In genomic region chr1:12276225-12276624, GRCh38 we compare ENCODE assay signal across 9 cellular contexts. TPM values are rescaled to one million over a fixed set of nuclear protein-coding genes. Genes with fewer than 3 reads are reported as not detected.
DNase-seq lines count a peak whose midpoint lies in the region; ATAC-seq and TF ChIP-seq lines count a peak whose summit lies in the region.
"Had no signal": no experiment of that assay in that cellular context is flagged by ENCODE, and none has a peak within 500 bp of the region (broad histone marks: within the 10 kb centered on the region; RNA-seq: fewer than 3 reads in every experiment).

No MANE protein-coding gene starts in this region.

- TF ChIP-seq CTCF in omental fat pad (IDR thresholded peaks at IDR 0.05), result peak in 1 of 3 donors; percentile 16

- ATAC-seq in HG03354 (IDR thresholded peaks at IDR 0.05; ENCODE audit: poor library complexity, severe bottlenecking, unreplicated experiment) (no peak), omental fat pad (ENCODE audit: low FRiP score) (no peak)

- DNase-seq in H4 (ENCODE audit: low spot score), result peak; percentile 33
- DNase-seq in SK-MEL-5 (ENCODE audit: low read depth, low spot score), result peak; percentile 69
- peak; percentile 3 for DNase-seq in foreskin melanocyte
- DNase-seq in skeletal muscle cell (ENCODE audit: low read depth), result peak; percentile 16
- no peak for DNase-seq in NCI-H2029 (lab: John Stamatoyannopoulos, UW)
- no peak for DNase-seq in omental fat pad (ENCODE audit: low spot score)
- DNase-seq: activated B cell treated with CpG ODN at 0.5 μM for 24 hours; stimulated activated CD8-positive, alpha-beta memory T cell treated with anti-CD3 and anti-CD28 coated beads, Interleukin-4, amount 100 ng/mL, for 48 hours had no signal

- H3K4me3 ChIP-seq in skeletal muscle cell (ENCODE audit: low read depth, low read length), result no peak overlapping the region

- in situ Hi-C loops in SK-MEL-5 (cut with HindIII; ENCODE audit: low pct_unique_long_range_greater_than_20kb, low sequenced_read_pairs), result no loop called here

RNA-seq across cellular contexts. Expression of gene VPS13D, which starts 46.4 kb away (rescaled TPM):
- 6.9 and 9.6 TPM in 2 replicates for total RNA-seq in H4 (2014; rRNA removed; shearing (Covaris generic))
- total RNA-seq in SK-MEL-5 (2014; rRNA removed; shearing (Covaris generic)), result 8.9 and 10.4 TPM in 2 replicates
- polyA plus RNA-seq in SK-MEL-5 (2015; cell fraction: cytosol; rRNA removed), result 16.5 and 22.5 TPM in 2 replicates
- 19.4 and 28.0 TPM in 2 replicates for polyA plus RNA-seq in SK-MEL-5 (2015; cell fraction: nucleus; rRNA removed)
- total RNA-seq in omental fat pad, result 100 to 1,000 TPM in 1 of 4 donors, 10 to 100 TPM in 3; 88.1 to 105 (median 97.1) TPM

Comparison
In these comparisons a context has a peak if more than half of its experiments do, and no peak if none do; other contexts are left out.
1. DNase-seq: peak in H4 (single experiment), SK-MEL-5 (single experiment), foreskin melanocyte (single experiment) and skeletal muscle cell (single experiment); none in NCI-H2029 (single experiment) and omental fat pad (single experiment).